ENCODE assay signal across 36 cellular contexts in genomic region chr2:208375452-208376068, GRCh38. TPM values are rescaled to one million over a fixed set of nuclear protein-coding genes. Genes with fewer than 3 reads are reported as not detected.
"Had no signal": no experiment of that assay in that cellular context is flagged by ENCODE, and none has a peak within 500 bp of the region (broad histone marks: within the 10 kb centered on the region; RNA-seq: fewer than 3 reads in every experiment).

No MANE protein-coding gene starts in this region.

- H3K27ac ChIP-seq: colonic mucosa, esophagus muscularis mucosa, foreskin keratinocyte, gastroesophageal sphincter, heart left ventricle, left lung, ovary, testis, tibial artery had no signal

- H3K36me3 Mint-ChIP-seq: naive thymus-derived CD4-positive, alpha-beta T cell; stimulated activated memory B cell treated with anti-CD40 and anti-IgM and Interleukin-4, amounts not matched to agents 10 μg/mL and 1 μg/mL and 100 μg/mL, for 72 hours; type B pancreatic cell had no signal

- H3K9me3 Mint-ChIP-seq: dendritic cell treated with granulocyte-macrophage colony-stimulating factor and Interleukin-4, amounts not matched to agents 40 ng/mL and 50 ng/mL, for 4 days; nephron; stimulated activated memory B cell treated with anti-CD40 and anti-IgM and Interleukin-4, amounts not matched to agents 10 μg/mL and 1 μg/mL and 100 μg/mL, for 72 hours; type B pancreatic cell had no signal

- ATAC-seq: foreskin keratinocyte; gastroesophageal sphincter; heart left ventricle; left cardiac atrium; left lung; naive thymus-derived CD4-positive, alpha-beta T cell; sciatic nerve; stimulated activated memory B cell treated with anti-CD40 and anti-IgM and Interleukin-4, amounts not matched to agents 10 μg/mL and 1 μg/mL and 100 μg/mL, for 72 hours; stimulated activated naive CD8-positive, alpha-beta T cell treated with anti-CD3 and anti-CD28 coated beads, Interleukin-15, Interleukin-2, amounts not matched to agents 100 U/mL and 50 U/mL, for 24 hours had no signal

- H3K27me3 ChIP-seq: colonic mucosa, gastroesophageal sphincter, left lung, ovary, testis had no signal

- H3K36me3 ChIP-seq: colonic mucosa, esophagus muscularis mucosa, gastroesophageal sphincter, heart left ventricle, left lung, ovary, tibial artery had no signal

- H3K4me3 Mint-ChIP-seq: dendritic cell treated with granulocyte-macrophage colony-stimulating factor and Interleukin-4, amounts not matched to agents 40 ng/mL and 50 ng/mL, for 4 days; naive thymus-derived CD4-positive, alpha-beta T cell; nephron; stimulated activated memory B cell treated with anti-CD40 and anti-IgM and Interleukin-4, amounts not matched to agents 10 μg/mL and 1 μg/mL and 100 μg/mL, for 72 hours; type B pancreatic cell had no signal

- H3K27me3 Mint-ChIP-seq: dendritic cell treated with granulocyte-macrophage colony-stimulating factor and Interleukin-4, amounts not matched to agents 40 ng/mL and 50 ng/mL, for 4 days; stimulated activated memory B cell treated with anti-CD40 and anti-IgM and Interleukin-4, amounts not matched to agents 10 μg/mL and 1 μg/mL and 100 μg/mL, for 72 hours; type B pancreatic cell had no signal

- H3K4me3 ChIP-seq: colonic mucosa, esophagus muscularis mucosa, gastroesophageal sphincter, heart left ventricle, left lung, ovary, smooth muscle cell, testis, tibial artery had no signal

- H3K4me1 ChIP-seq: colonic mucosa, esophagus muscularis mucosa, foreskin keratinocyte, gastroesophageal sphincter, heart left ventricle, left lung, testis, tibial artery had no signal

- FAIRE-seq: endothelial cell of umbilical vein, islet of Langerhans had no signal

- H3K4me1 Mint-ChIP-seq: naive thymus-derived CD4-positive, alpha-beta T cell; nephron; stimulated activated memory B cell treated with anti-CD40 and anti-IgM and Interleukin-4, amounts not matched to agents 10 μg/mL and 1 μg/mL and 100 μg/mL, for 72 hours had no signal

- H3K9me3 ChIP-seq: colonic mucosa, esophagus muscularis mucosa, gastroesophageal sphincter, heart left ventricle, left lung, ovary, testis, tibial artery had no signal

- H3K4me2 ChIP-seq: smooth muscle cell had no signal

- H3K27ac Mint-ChIP-seq: dendritic cell treated with granulocyte-macrophage colony-stimulating factor and Interleukin-4, amounts not matched to agents 40 ng/mL and 50 ng/mL, for 4 days; naive thymus-derived CD4-positive, alpha-beta T cell; nephron; stimulated activated memory B cell treated with anti-CD40 and anti-IgM and Interleukin-4, amounts not matched to agents 10 μg/mL and 1 μg/mL and 100 μg/mL, for 72 hours; type B pancreatic cell had no signal

- DNase-seq: colonic mucosa; effector memory CD4-positive, alpha-beta T cell; foreskin keratinocyte; heart left ventricle; hippocampal formation; left cardiac atrium; left lung; mesendoderm; midbrain; naive thymus-derived CD4-positive, alpha-beta T cell; nucleus accumbens; ovary; posterior cingulate gyrus; stimulated activated CD4-positive, alpha-beta T cell treated with anti-CD3 and anti-CD28 coated beads, Interleukin-12 subunit alpha, Interleukin-12 subunit beta, amount 100 ng/mL, for 4 hours; stimulated activated CD4-positive, alpha-beta T cell treated with anti-CD3 and anti-CD28 coated beads, Interleukin-1b, Interleukin-23, amount 100 ng/mL, for 48 hours; stimulated activated CD4-positive, alpha-beta T cell treated with anti-CD3 and anti-CD28 coated beads, Interleukin-4, amount 100 ng/mL, for 24 hours; stimulated activated naive CD8-positive, alpha-beta T cell treated with anti-CD3 and anti-CD28 coated beads, Interleukin-15, Interleukin-2, amounts not matched to agents 100 U/mL and 50 U/mL, for 24 hours; substantia nigra; testis; tibial artery had no signal

RNA-seq across cellular contexts. Expression of gene PTH2R, which starts 31.0 kb away (rescaled TPM):
- total RNA-seq: chondrocyte, colonic mucosa, endothelial cell of umbilical vein, epithelial cell of proximal tubule, fibroblast of lung, foreskin keratinocyte, kidney epithelial cell, left cardiac atrium, lung microvascular endothelial cell, pulmonary artery endothelial cell, smooth muscle cell had no signal
- polyA plus RNA-seq: endothelial cell of umbilical vein; fibroblast of lung; foreskin keratinocyte; heart left ventricle; naive thymus-derived CD4-positive, alpha-beta T cell; smooth muscle cell had no signal
